In genomic region chr14:51806026-51806590, GRCh38 we compare ENCODE assay signal across 1 cellular context.
TF ChIP-seq lines count a peak whose summit lies in the region.

No MANE protein-coding gene starts in this region.

TF ChIP-seq in H1, 55 proteins besides CTCF, POLR2A, EP300 and RAD21 (continued from another document):
- TF ChIP-seq CBX5 (IDR thresholded peaks at IDR 0.05; ENCODE audit: low read depth, low read length) (no peak), GTF2F1 (IDR thresholded peaks at IDR 0.05; ENCODE audit: borderline replicate concordance, low read depth, low read length) (no peak), SP1 (IDR thresholded peaks at IDR 0.05; ENCODE audit: low read depth, low read length) (no peak)
